In genomic region chr16:81715358-81716196, GRCh38 we compare ENCODE assay signal across 9 cellular contexts.
DNase-seq lines count a peak whose midpoint lies in the region; ATAC-seq and TF ChIP-seq lines count a peak whose summit lies in the region.
"Had no signal": no experiment of that assay in that cellular context is flagged by ENCODE, and none has a peak within 500 bp of the region (broad histone marks: within the 10 kb centered on the region; RNA-seq: fewer than 3 reads in every experiment).

No MANE protein-coding gene starts in this region.

- H3K27ac Mint-ChIP-seq in memory B cell, result peak overlapping the region; percentile 99

- no peaks in the 10 kb centered on the region for H3K36me3 Mint-ChIP-seq in memory B cell

- H3K9me3 Mint-ChIP-seq in memory B cell, result peaks cover 2% of the 10 kb centered on the region

- peak; percentile 63 for DNase-seq in Jurkat, Clone E6-1 (ENCODE audit: low read depth, low spot score)
- DNase-seq in memory B cell (ENCODE audit: low spot score in 2 of 2) (peak in 1 of 2 donors; percentile 52), NCI-H774 (lab: John Stamatoyannopoulos, UW) (no peak), HEK293T (ENCODE audit: extremely low spot score) (no peak), nucleus accumbens (lab: John Stamatoyannopoulos, UW) (no peak)
- no peak for DNase-seq in activated CD8-positive, alpha-beta memory T cell treated with anti-CD3 and anti-CD28 coated beads for 24 hours
- DNase-seq: upper lobe of right lung had no signal

- no peaks in the 10 kb centered on the region for H3K27me3 Mint-ChIP-seq in memory B cell

- H3K4me3 ChIP-seq in Jurkat, Clone E6-1 (ENCODE audit: low read length), result no peak overlapping the region
- H3K4me3 ChIP-seq: upper lobe of right lung had no signal

- H3K4me3 Mint-ChIP-seq in memory B cell, result peak overlapping the region; percentile 87

- POLR2A ChIA-PET in HEK293T (lab: Yijun Ruan, JAX), result no interaction called here

- CTCF ChIA-PET in HEK293T (lab: Yijun Ruan, JAX), result no interaction called here

- ATAC-seq in GM18517 (IDR thresholded peaks at IDR 0.05; ENCODE audit: unreplicated experiment) (peak; percentile 77), GM21723 (IDR thresholded peaks at IDR 0.05; ENCODE audit: unreplicated experiment) (peak; percentile 70), memory B cell (ENCODE audit: low read depth) (peak; percentile 77)
- ATAC-seq: upper lobe of right lung had no signal

- peaks cover 48% of the 10 kb centered on the region for H3K4me1 Mint-ChIP-seq in memory B cell

TF ChIP-seq in HEK293T, 16 proteins besides CTCF, POLR2A, EP300 and RAD21:
- TF ChIP-seq BHLHE40 (IDR thresholded peaks at IDR 0.05; ENCODE audit: borderline replicate concordance) (no peak), ELF4 (IDR thresholded peaks at IDR 0.05) (no peak), TARDBP (IDR thresholded peaks at IDR 0.05) (no peak), ZNF384 (IDR thresholded peaks at IDR 0.05) (no peak), ARNT (IDR thresholded peaks at IDR 0.05) (no peak), L3MBTL2 (conservative IDR thresholded peaks at IDR 0.05) (no peak), SUZ12 (IDR thresholded peaks at IDR 0.05) (no peak), CTBP1 (IDR thresholded peaks at IDR 0.05; ENCODE audit: borderline replicate concordance) (no peak), FOXM1 (IDR thresholded peaks at IDR 0.05; ENCODE audit: borderline replicate concordance) (no peak), NFRKB (IDR thresholded peaks at IDR 0.05) (no peak), SP1 (IDR thresholded peaks at IDR 0.05) (no peak), FOXK2 (IDR thresholded peaks at IDR 0.05) (no peak)
